In the genomic region with DNA sequence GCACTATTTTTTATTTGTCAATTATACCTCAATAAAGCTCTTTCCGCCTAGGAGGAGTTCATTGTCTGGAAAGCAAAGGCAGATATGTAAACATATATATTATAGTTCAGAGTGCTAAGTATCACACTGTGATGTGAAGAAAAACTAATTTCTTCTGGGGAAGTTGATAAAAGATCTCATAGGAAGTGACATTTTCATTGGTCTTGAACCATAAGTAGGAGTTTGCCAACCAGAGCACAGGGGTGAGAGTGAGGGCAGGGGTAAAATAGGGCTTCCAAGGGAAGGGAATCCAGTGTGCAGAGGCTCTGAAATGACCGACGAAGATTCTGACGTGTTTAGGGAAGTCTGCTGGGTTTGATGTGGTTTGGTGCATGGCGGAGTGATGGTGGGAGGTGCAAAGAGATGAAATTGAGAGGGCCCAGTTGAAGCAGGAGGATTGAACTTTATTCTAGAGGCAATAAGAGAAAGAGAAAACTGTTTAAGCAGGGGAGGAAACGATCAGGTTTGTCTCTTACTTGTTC, we compare ENCODE assay signal across 8 cellular contexts. TPM values are rescaled to one million over a fixed set of nuclear protein-coding genes. Genes with fewer than 3 reads are reported as not detected.
DNase-seq lines count a peak whose midpoint lies in the region; ATAC-seq and TF ChIP-seq lines count a peak whose summit lies in the region.

No MANE protein-coding gene starts in this region.

- in situ Hi-C loops in astrocyte of the cerebellum (cut with HindIII; ENCODE audit: low sequenced_read_pairs): no loop called here

- H3K36me3 Mint-ChIP-seq in T-helper 17 cell (ENCODE audit: low read depth): no peaks in the 10 kb centered on the region

- ATAC-seq in HG03159 (IDR thresholded peaks at IDR 0.05; ENCODE audit: unreplicated experiment) (peak; percentile 32), T-helper 17 cell (peak; percentile 89)

- TF ChIP-seq CTCF in astrocyte of the cerebellum (IDR thresholded peaks at IDR 0.05; ENCODE audit: low read depth, low read length, missing control alignments): no peak

- no peaks in the 10 kb centered on the region for H3K9me3 ChIP-seq in T-helper 17 cell (ENCODE audit: control insufficient read depth, low read length, poor library complexity, severe bottlenecking)

- no peaks in the 10 kb centered on the region for H3K27me3 Mint-ChIP-seq in T-helper 17 cell

- DNase-seq in NCI-H1105 treated with DMSO at 0.1 percent for 48 hours (lab: John Stamatoyannopoulos, UW): peak; percentile 7
- DNase-seq in NCI-H1105 (lab: John Stamatoyannopoulos, UW): no peak
- DNase-seq in T-helper 17 cell: peak; percentile 36 to 52 (median 48)
- DNase-seq in astrocyte of the cerebellum (ENCODE audit: low read depth): peak; percentile 53
- peak; percentile 59 for DNase-seq in left kidney (ENCODE audit: low read depth, low spot score)
- peak; percentile 19 to 51 (median 29) for DNase-seq in stimulated activated CD4-positive, alpha-beta T cell treated with anti-CD3 and anti-CD28 coated beads, TNF-alpha, amount 100 ng/mL, for 48 hours (ENCODE audit: low read depth in 3 of 3)
- no peak for DNase-seq in 8988T

- H3K4me3 Mint-ChIP-seq in T-helper 17 cell: no peak overlapping the region

- H3K4me3 ChIP-seq in astrocyte of the cerebellum (ENCODE audit: low read depth, low read length): peak overlapping the region; percentile 84

- peaks cover 12% of the 10 kb centered on the region for H3K4me1 Mint-ChIP-seq in T-helper 17 cell

- H3K27ac Mint-ChIP-seq in T-helper 17 cell: no peak overlapping the region

RNA-seq across cellular contexts. Expression of gene GTF2F2, which starts 0.8 kb away (rescaled TPM):
- total RNA-seq in T-helper 17 cell: 10 to 100 TPM; 12.2 to 16.2 TPM

Comparison
In these comparisons a context has a peak if more than half of its experiments do, and no peak if none do; other contexts are left out.
1. DNase-seq: peak in NCI-H1105 treated with DMSO at 0.1 percent for 48 hours (single experiment), T-helper 17 cell (3 of 3), astrocyte of the cerebellum (single experiment), left kidney (single experiment) and stimulated activated CD4-positive, alpha-beta T cell treated with anti-CD3 and anti-CD28 coated beads, TNF-alpha, amount 100 ng/mL, for 48 hours (3 of 3); none in NCI-H1105 (single experiment) and 8988T (single experiment).